ENCODE assay signal across 23 cellular contexts in the genomic region with DNA sequence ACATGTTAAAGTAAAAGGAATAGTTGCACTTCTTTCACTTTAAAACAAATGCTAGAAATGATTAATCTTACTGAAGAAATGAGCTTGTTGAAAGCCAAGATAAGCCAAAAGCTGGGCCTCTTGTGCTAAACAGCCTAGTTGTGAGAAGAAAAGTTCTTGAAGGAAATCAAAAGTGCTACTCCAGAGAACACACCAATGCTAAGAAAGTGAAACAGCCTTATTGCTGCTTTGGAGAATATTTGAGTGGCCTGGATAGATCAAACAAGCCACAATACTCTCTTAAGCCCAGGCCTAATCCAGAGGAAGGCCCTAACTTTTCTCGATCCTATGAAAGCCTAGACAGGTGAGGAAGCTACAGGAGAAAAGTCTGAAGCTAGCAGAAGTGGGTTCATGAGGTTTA.
"Had no signal": no experiment of that assay in that cellular context is flagged by ENCODE, and none has a peak within 500 bp of the region (broad histone marks: within the 10 kb centered on the region; RNA-seq: fewer than 3 reads in every experiment).

No MANE protein-coding gene starts in this region.

- H3K4me2 ChIP-seq: hepatocyte had no signal

- H3K27ac ChIP-seq: coronary artery, dorsolateral prefrontal cortex, esophagus muscularis mucosa, gastrocnemius medialis, heart left ventricle, hepatocyte, lower lobe of right lung had no signal

- H3K4me3 ChIP-seq: coronary artery, dorsolateral prefrontal cortex, esophagus muscularis mucosa, gastrocnemius medialis, heart left ventricle, hepatocyte, lower lobe of right lung had no signal

- H3K9me3 ChIP-seq: gastrocnemius medialis had no signal

- H3K79me2 ChIP-seq: hepatocyte had no signal

- DNase-seq: dermis blood vessel endothelial cell; dorsolateral prefrontal cortex; effector CD4-positive, alpha-beta T cell; effector memory CD4-positive, alpha-beta T cell; foreskin fibroblast; foreskin melanocyte; gastrocnemius medialis; heart left ventricle; hypothalamus; immature natural killer cell; islet precursor cell; kidney; kidney glomerular epithelial cell; left colon; left ventricle myocardium superior; lower lobe of right lung; mesendoderm; midbrain; naive thymus-derived CD4-positive, alpha-beta T cell had no signal

- H3K36me3 ChIP-seq: esophagus muscularis mucosa, gastrocnemius medialis, heart left ventricle, lower lobe of right lung had no signal

- ATAC-seq: gastrocnemius medialis; heart left ventricle; left colon; left lobe of liver; left ventricle myocardium superior; lower lobe of right lung; naive thymus-derived CD4-positive, alpha-beta T cell had no signal

- H2AFZ ChIP-seq: hepatocyte had no signal

- H3K4me1 ChIP-seq: esophagus muscularis mucosa, gastrocnemius medialis, lower lobe of right lung had no signal

- H3K27me3 ChIP-seq: dorsolateral prefrontal cortex, esophagus muscularis mucosa, gastrocnemius medialis, heart left ventricle, hepatocyte had no signal
